ENCODE assay signal across 9 cellular contexts in genomic region chr2:218368150-218368528, GRCh38. TPM values are rescaled to one million over a fixed set of nuclear protein-coding genes. Genes with fewer than 3 reads are reported as not detected.
DNase-seq lines count a peak whose midpoint lies in the region; ATAC-seq and TF ChIP-seq lines count a peak whose summit lies in the region.
"Had no signal": no experiment of that assay in that cellular context is flagged by ENCODE, and none has a peak within 500 bp of the region (broad histone marks: within the 10 kb centered on the region; RNA-seq: fewer than 3 reads in every experiment).

No MANE protein-coding gene starts in this region.

- H3K4me3 ChIP-seq in foreskin fibroblast (ENCODE audit: low read depth in 1 of 2, low read length in 2 of 2) = peak overlapping the region; percentile 38 to 60
- peak overlapping the region; percentile 56 for H3K4me3 ChIP-seq in rectal smooth muscle tissue (ENCODE audit: low read length)

- 0 out of 2 replicates have a peak, but pooled peaks cover 5% of the 10 kb centered on the region for H3K9me3 ChIP-seq in ES-I3 (ENCODE audit: control insufficient read depth, insufficient read depth, low read length)

- H3K27me3 ChIP-seq in rectal smooth muscle tissue (ENCODE audit: control insufficient read depth, insufficient read depth, low read length) = no peaks in the 10 kb centered on the region

- no peaks in the 10 kb centered on the region for H3K9me3 Mint-ChIP-seq in T-cell

- peak overlapping the region; percentile 64 to 79 (median 72) for H3K4me3 Mint-ChIP-seq in T-cell

- H3K9ac ChIP-seq in ES-I3 (ENCODE audit: low read depth, low read length) = peak overlapping the region; percentile 61
- no peak overlapping the region for H3K9ac ChIP-seq in rectal smooth muscle tissue (ENCODE audit: low read length)

- CTCF ChIA-PET in T-cell (lab: Charles Lee) = interaction anchor here (1.1 to 1.2 kb wide), 2 partner anchors 26 to 98 kb away, joined by 3 read pairs; partner anchors contain the start of genes AAMP (in 1 of the 2) and PNKD (in 1 of the 2)

- no peaks in the 10 kb centered on the region for H3K36me3 ChIP-seq in ES-I3 (ENCODE audit: insufficient read depth, low read length)
- no peaks in the 10 kb centered on the region for H3K36me3 ChIP-seq in rectal smooth muscle tissue (ENCODE audit: control insufficient read depth, insufficient read depth, low read length)

- H3K27ac Mint-ChIP-seq in T-cell = peak overlapping the region; percentile 81 to 88

- TF ChIP-seq CTCF in foreskin fibroblast (IDR thresholded peaks at IDR 0.05; ENCODE audit: low read depth, low read length) = no peak

- H3K4me1 ChIP-seq in ES-I3 (ENCODE audit: insufficient read depth, low read length) (no peaks in the 10 kb centered on the region), rectal smooth muscle tissue (ENCODE audit: control insufficient read depth, insufficient read depth, low read length) (peaks cover 2% of the 10 kb centered on the region)

- H3K4me1 Mint-ChIP-seq in T-cell = peaks cover 26 to 32% (median 32%) of the 10 kb centered on the region in 3 donors

- peak overlapping the region; percentile 71 for H3K27ac ChIP-seq in rectal smooth muscle tissue (ENCODE audit: low read depth, low read length)

- H3K27me3 Mint-ChIP-seq in T-cell = no peaks in the 10 kb centered on the region

- POLR2A ChIA-PET in T-cell (lab: Charles Lee) = interaction anchor here (0.5 to 0.6 kb wide), 2 partner anchors 11 to 12 kb away, joined by 3 to 4 read pairs; partner anchors contain the start of gene CATIP (in 1 of the 2)

- no peak for DNase-seq in T-cell
- DNase-seq in foreskin fibroblast = no peak
- no peak for DNase-seq in C1 segment of cervical spinal cord (lab: John Stamatoyannopoulos, UW)
- no peak for DNase-seq in NCI-H128 (lab: John Stamatoyannopoulos, UW; ENCODE audit: unreplicated experiment)
- DNase-seq in globus pallidus (ENCODE audit: low spot score) = no peak
- DNase-seq in midbrain (lab: John Stamatoyannopoulos, UW) = no peak

- no peak for ATAC-seq in T-cell (replicated peaks in 1 of 4)

- no peaks in the 10 kb centered on the region for H3K36me3 Mint-ChIP-seq in T-cell

RNA-seq across cellular contexts. Expression of gene CATIP, which starts 11.5 kb away (rescaled TPM):
- total RNA-seq in T-cell = not detected
- total RNA-seq: dermis microvascular lymphatic vessel endothelial cell had no signal

RNA-seq across cellular contexts. Expression of gene SLC11A1, which starts 13.9 kb away (rescaled TPM):
- 1 to 10 TPM in 1 of 5 donors, under 1 TPM in 4; 0.40 to 1.2 (median 0.79) TPM for total RNA-seq in T-cell

RNA-seq across cellular contexts. Expression of gene CTDSP1, which starts 31.5 kb away (rescaled TPM):
- total RNA-seq in T-cell = 100 to 1,000 TPM; 105 to 200 (median 195) TPM

RNA-seq across cellular contexts. Expression of gene VIL1, which starts 50.8 kb away (rescaled TPM):
- under 1 TPM; 0.23 to 0.67 (median 0.51) TPM for total RNA-seq in T-cell
- total RNA-seq: dermis microvascular lymphatic vessel endothelial cell had no signal
